ENCODE assay signal across 20 cellular contexts in genomic region chr21:46199436-46200373, GRCh38. TPM values are rescaled to one million over a fixed set of nuclear protein-coding genes. Genes with fewer than 3 reads are reported as not detected.
DNase-seq lines count a peak whose midpoint lies in the region; ATAC-seq, FAIRE-seq and TF ChIP-seq lines count a peak whose summit lies in the region.
"Had no signal": no experiment of that assay in that cellular context is flagged by ENCODE, and none has a peak within 500 bp of the region (broad histone marks: within the 10 kb centered on the region; RNA-seq: fewer than 3 reads in every experiment).

No MANE protein-coding gene starts in this region.

- H3K27me3 ChIP-seq in lower lobe of right lung (ENCODE audit: low read depth): no peaks in the 10 kb centered on the region

- no peaks in the 10 kb centered on the region for H3K9me3 Mint-ChIP-seq in natural killer cell
- no peaks in the 10 kb centered on the region for H3K9me3 Mint-ChIP-seq in natural killer cell treated with Interleukin-12 subunit alpha and Interleukin-12 subunit beta and Interleukin-15 and Interleukin-18, amount 100 ng/mL, for 72 hours
- no peaks in the 10 kb centered on the region for H3K9me3 Mint-ChIP-seq in activated naive CD4-positive, alpha-beta T cell treated with anti-CD3 and anti-CD28 coated beads, Interleukin-2, amount 10 ng/mL, durations not matched to agents 7 days and 5 days
- H3K9me3 Mint-ChIP-seq: CD4-positive, alpha-beta T cell; GM23338 had no signal

- no peak overlapping the region for H3K27ac ChIP-seq in lower lobe of right lung
- H3K27ac ChIP-seq: A549 had no signal

- H3K4me1 Mint-ChIP-seq in natural killer cell: peaks cover 7 to 13% of the 10 kb centered on the region in 2 donors
- H3K4me1 Mint-ChIP-seq in natural killer cell treated with Interleukin-12 subunit alpha and Interleukin-12 subunit beta and Interleukin-15 and Interleukin-18, amount 100 ng/mL, for 72 hours (ENCODE audit: low read depth in 2 of 2): peaks cover 4 to 5% of the 10 kb centered on the region in 2 donors
- no peaks in the 10 kb centered on the region for H3K4me1 Mint-ChIP-seq in activated naive CD4-positive, alpha-beta T cell treated with anti-CD3 and anti-CD28 coated beads, Interleukin-2, amount 10 ng/mL, durations not matched to agents 7 days and 5 days

- FAIRE-seq in GM12892 (lab: Jason Lieb, UNC): no peak
- FAIRE-seq: A549, GM19239 had no signal

- peak overlapping the region; percentile 45 to 50 for H3K27ac Mint-ChIP-seq in natural killer cell
- H3K27ac Mint-ChIP-seq in natural killer cell treated with Interleukin-12 subunit alpha and Interleukin-12 subunit beta and Interleukin-15 and Interleukin-18, amount 100 ng/mL, for 72 hours: no peak overlapping the region
- no peak overlapping the region for H3K27ac Mint-ChIP-seq in activated naive CD4-positive, alpha-beta T cell treated with anti-CD3 and anti-CD28 coated beads, Interleukin-2, amount 10 ng/mL, durations not matched to agents 7 days and 5 days
- H3K27ac Mint-ChIP-seq: CD4-positive, alpha-beta T cell; GM23338 had no signal

- H3K27me3 Mint-ChIP-seq in natural killer cell (ENCODE audit: low read depth in 2 of 2): no peaks in the 10 kb centered on the region
- no peaks in the 10 kb centered on the region for H3K27me3 Mint-ChIP-seq in natural killer cell treated with Interleukin-12 subunit alpha and Interleukin-12 subunit beta and Interleukin-15 and Interleukin-18, amount 100 ng/mL, for 72 hours
- H3K27me3 Mint-ChIP-seq in activated naive CD4-positive, alpha-beta T cell treated with anti-CD3 and anti-CD28 coated beads, Interleukin-2, amount 10 ng/mL, durations not matched to agents 7 days and 5 days: no peaks in the 10 kb centered on the region
- H3K27me3 Mint-ChIP-seq: CD4-positive, alpha-beta T cell had no signal

- H3K9me3 ChIP-seq in lower lobe of right lung: no peaks in the 10 kb centered on the region
- H3K9me3 ChIP-seq: A549, Caco-2 had no signal

- no peak overlapping the region for H3K4me3 Mint-ChIP-seq in natural killer cell
- no peak overlapping the region for H3K4me3 Mint-ChIP-seq in natural killer cell treated with Interleukin-12 subunit alpha and Interleukin-12 subunit beta and Interleukin-15 and Interleukin-18, amount 100 ng/mL, for 72 hours
- H3K4me3 Mint-ChIP-seq in activated naive CD4-positive, alpha-beta T cell treated with anti-CD3 and anti-CD28 coated beads, Interleukin-2, amount 10 ng/mL, durations not matched to agents 7 days and 5 days: no peak overlapping the region
- H3K4me3 Mint-ChIP-seq: CD4-positive, alpha-beta T cell; GM23338 had no signal

- ATAC-seq in natural killer cell (peak in 2 of 3 donors; percentile 40 to 63), lower lobe of right lung (no peak), GM21367 (IDR thresholded peaks at IDR 0.05; ENCODE audit: unreplicated experiment) (no peak)
- ATAC-seq in natural killer cell treated with Interleukin-12 subunit alpha and Interleukin-12 subunit beta and Interleukin-15 and Interleukin-18, amount 100 ng/mL, for 72 hours: no peak
- ATAC-seq: A549, GM23338, HCT116 had no signal

- peaks cover 76% of the 10 kb centered on the region for H3K36me3 ChIP-seq in lower lobe of right lung

- intact Hi-C loops in natural killer cell (cut with micrococcal nuclease) (no loop called here), lower lobe of right lung (cut with DNase I) (no loop called here)

- CTCF ChIA-PET in activated naive CD4-positive, alpha-beta T cell treated with anti-CD3 and anti-CD28 coated beads, Interleukin-2, amount 10 ng/mL, durations not matched to agents 7 days and 5 days (lab: Charles Lee): interaction anchor here (0.6 to 0.7 kb wide), 2 partner anchors 27 to 86 kb away, joined by 3 read pairs; no protein-coding TSS in a partner anchor

- H3K4me1 ChIP-seq in lower lobe of right lung: no peaks in the 10 kb centered on the region
- H3K4me1 ChIP-seq: A549, Caco-2 had no signal

- DNase-seq in natural killer cell: no peak
- no peak for DNase-seq in natural killer cell treated with Interleukin-12 subunit alpha and Interleukin-12 subunit beta and Interleukin-15 and Interleukin-18, amount 100 ng/mL, for 72 hours (ENCODE audit: low spot score)
- DNase-seq in fibroblast of villous mesenchyme (ENCODE audit: low read depth): peak; percentile 31
- DNase-seq in lower lobe of right lung: peak; percentile 18
- no peak for DNase-seq in activated naive CD4-positive, alpha-beta T cell treated with anti-CD3 and anti-CD28 coated beads, Interleukin-2, amount 10 ng/mL, durations not matched to agents 7 days and 5 days
- no peak for DNase-seq in SKM-1 treated with dmso at 0.1 percent for 144 hours (lab: John Stamatoyannopoulos, UW; ENCODE audit: unreplicated experiment)
- no peak for DNase-seq in GM12892 (ENCODE audit: insufficient read length)
- DNase-seq: Caco-2; CD4-positive, alpha-beta T cell; GDM1; NCI-H1092 treated with DMSO at 0.1 percent for 48 hours; NCI-H146; NCI-H2029 treated with DMSO at 0.1 percent for 48 hours; OCI-M1; SIG-M5 had no signal

- H3K4me3 ChIP-seq in fibroblast of villous mesenchyme (ENCODE audit: low read depth, low read length) (no peak overlapping the region), lower lobe of right lung (no peak overlapping the region)
- H3K4me3 ChIP-seq: A549, GM23338 had no signal

- no peak for TF ChIP-seq CTCF in natural killer cell (IDR thresholded peaks at IDR 0.05)
- no peak for TF ChIP-seq CTCF in fibroblast of villous mesenchyme (IDR thresholded peaks at IDR 0.05; ENCODE audit: insufficient read depth, low read depth, low read length)
- no peak for TF ChIP-seq CTCF in lower lobe of right lung (IDR thresholded peaks at IDR 0.05)

- H3K36me3 Mint-ChIP-seq in natural killer cell: peaks cover 23% of the 10 kb centered on the region
- peaks cover 10% of the 10 kb centered on the region for H3K36me3 Mint-ChIP-seq in natural killer cell treated with Interleukin-12 subunit alpha and Interleukin-12 subunit beta and Interleukin-15 and Interleukin-18, amount 100 ng/mL, for 72 hours
- H3K36me3 Mint-ChIP-seq in activated naive CD4-positive, alpha-beta T cell treated with anti-CD3 and anti-CD28 coated beads, Interleukin-2, amount 10 ng/mL, durations not matched to agents 7 days and 5 days: peaks cover 28% of the 10 kb centered on the region

- no peak for TF ChIP-seq POLR2A in GM12892 (IDR thresholded peaks at IDR 0.05; ENCODE audit: low read depth, low read length)

RNA-seq across cellular contexts. Expression of gene SPATC1L, which starts 15.4 kb away (rescaled TPM):
- 1 to 10 TPM in 2 of 3 donors, under 1 TPM in 1; 0.18 to 4.0 (median 2.7) TPM for total RNA-seq in natural killer cell
- total RNA-seq in natural killer cell treated with Interleukin-12 subunit alpha and Interleukin-12 subunit beta and Interleukin-15 and Interleukin-18, amount 100 ng/mL, for 72 hours: 1 to 10 TPM in 1 of 2 donors, not detected in 1; 5.0 TPM
- total RNA-seq in fibroblast of villous mesenchyme: 5.8 and 9.5 TPM in 2 replicates
- total RNA-seq in lower lobe of right lung: 8.6 TPM
- polyA plus RNA-seq in GM12892 (2012; ENCODE audit: missing spikeins): 3.8 TPM

RNA-seq across cellular contexts. Expression of gene LSS, which starts 28.9 kb away (rescaled TPM):
- 10 to 100 TPM; 59.9 to 82.2 (median 62.7) TPM for total RNA-seq in natural killer cell
- 10 to 100 TPM; 32.6 to 54.4 TPM for total RNA-seq in natural killer cell treated with Interleukin-12 subunit alpha and Interleukin-12 subunit beta and Interleukin-15 and Interleukin-18, amount 100 ng/mL, for 72 hours
- total RNA-seq in fibroblast of villous mesenchyme: 139 and 182 TPM in 2 replicates
- total RNA-seq in lower lobe of right lung: 91.0 TPM
- 33.0 TPM for polyA plus RNA-seq in GM12892 (2012; ENCODE audit: missing spikeins)

RNA-seq across cellular contexts. Expression of gene FTCD, which starts 44.3 kb away (rescaled TPM):
- total RNA-seq in natural killer cell (under 1 TPM in 1 of 3 donors, not detected in 2; 0.34 TPM), fibroblast of villous mesenchyme (under 0.01 and 0.43 TPM in 2 replicates), lower lobe of right lung (1.5 TPM)
- total RNA-seq in natural killer cell treated with Interleukin-12 subunit alpha and Interleukin-12 subunit beta and Interleukin-15 and Interleukin-18, amount 100 ng/mL, for 72 hours: not detected
- polyA plus RNA-seq in GM12892 (2012; ENCODE audit: missing spikeins): 1.3 TPM
- polyA plus RNA-seq: A549 had no signal

Comparison
In these comparisons a context has a peak if more than half of its experiments do, and no peak if none do; other contexts are left out.
1. ATAC-seq: peak in natural killer cell (2 of 3); none in natural killer cell treated with Interleukin-12 subunit alpha and Interleukin-12 subunit beta and Interleukin-15 and Interleukin-18, amount 100 ng/mL, for 72 hours (0 of 2), lower lobe of right lung (0 of 2) and GM21367 (single experiment).
2. H3K27ac Mint-ChIP-seq: peak in natural killer cell (2 of 2); none in natural killer cell treated with Interleukin-12 subunit alpha and Interleukin-12 subunit beta and Interleukin-15 and Interleukin-18, amount 100 ng/mL, for 72 hours (0 of 2) and activated naive CD4-positive, alpha-beta T cell treated with anti-CD3 and anti-CD28 coated beads, Interleukin-2, amount 10 ng/mL, durations not matched to agents 7 days and 5 days (single experiment).
3. DNase-seq: peak in fibroblast of villous mesenchyme (single experiment) and lower lobe of right lung (single experiment); none in natural killer cell (single experiment), natural killer cell treated with Interleukin-12 subunit alpha and Interleukin-12 subunit beta and Interleukin-15 and Interleukin-18, amount 100 ng/mL, for 72 hours (single experiment), activated naive CD4-positive, alpha-beta T cell treated with anti-CD3 and anti-CD28 coated beads, Interleukin-2, amount 10 ng/mL, durations not matched to agents 7 days and 5 days (single experiment), SKM-1 treated with dmso at 0.1 percent for 144 hours (single experiment) and GM12892 (single experiment).